In the genomic region with DNA sequence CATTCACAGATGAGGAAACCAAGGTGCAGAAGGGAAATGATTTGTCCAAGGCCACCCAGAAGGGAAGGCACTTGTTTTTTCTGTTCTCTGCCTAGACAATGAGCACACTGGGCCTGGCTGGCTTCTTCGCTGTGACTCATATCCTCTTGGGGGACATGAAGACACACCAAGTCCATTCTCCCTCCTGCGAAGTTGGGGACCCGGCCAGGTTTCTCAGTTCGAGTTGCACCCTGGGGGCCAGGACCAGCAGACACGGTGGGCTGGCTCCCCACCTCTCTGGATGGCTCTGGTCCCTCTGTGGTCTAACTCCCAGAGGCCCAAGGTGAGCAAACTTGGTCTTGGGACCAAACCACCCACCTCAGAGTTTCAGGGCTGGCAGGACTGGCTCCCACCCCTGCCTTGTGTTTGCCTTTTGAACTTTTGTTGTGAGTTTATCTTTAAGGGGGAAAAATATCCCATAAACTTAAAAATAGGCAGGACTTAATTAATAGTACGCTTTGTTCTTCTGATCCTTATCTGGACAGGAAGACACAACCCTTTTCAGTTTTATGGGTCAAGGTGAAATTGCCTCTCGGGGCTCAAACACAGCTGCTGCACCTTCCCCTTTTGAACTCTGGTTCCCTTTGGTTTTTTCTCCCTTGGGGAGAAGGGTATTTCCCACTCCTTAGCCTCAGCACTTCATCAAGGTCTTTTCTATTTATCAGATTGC, we compare ENCODE assay signal across 8 cellular contexts. TPM values are rescaled to one million over a fixed set of nuclear protein-coding genes. Genes with fewer than 3 reads are reported as not detected.
DNase-seq lines count a peak whose midpoint lies in the region; ATAC-seq and TF ChIP-seq lines count a peak whose summit lies in the region.

No MANE protein-coding gene starts in this region.

- no peak overlapping the region for H3K4me3 ChIP-seq in trophoblast cell (ENCODE audit: low read depth, low read length)
- no peak overlapping the region for H3K4me3 ChIP-seq in Caco-2 (ENCODE audit: low read depth, low read length)
- H3K4me3 ChIP-seq in lower leg skin (ENCODE audit: low read depth, poor library complexity, severe bottlenecking): no peak overlapping the region

- H2AFZ ChIP-seq in trophoblast cell (ENCODE audit: insufficient read depth, low read length, poor library complexity): no peak overlapping the region

- no peak overlapping the region for H2BK120ac ChIP-seq in trophoblast cell (ENCODE audit: insufficient read depth, low read length, poor library complexity)

- H3K23ac ChIP-seq in trophoblast cell (ENCODE audit: low read length): no peak overlapping the region

- peak; percentile 24 to 33 for DNase-seq in activated T-cell treated with anti-CD3 and anti-CD28 coated beads, Interleukin-2, amount 50 U/mL, for 72 hours
- DNase-seq in trophoblast cell: no peak
- no peak for DNase-seq in Caco-2
- DNase-seq in KG1 (lab: John Stamatoyannopoulos, UW): no peak
- no peak for DNase-seq in lower leg skin (ENCODE audit: low spot score in 2 of 2)

- H3K4me1 ChIP-seq in trophoblast cell (ENCODE audit: control insufficient read depth in 1 of 2, insufficient read depth in 2 of 2, low read length in 2 of 2) (no peaks in the 10 kb centered on the region), Caco-2 (peaks cover 12% of the 10 kb centered on the region; the same call in 1 of the 2 replicates)

- no peak overlapping the region for H3K27ac Mint-ChIP-seq in activated T-cell treated with anti-CD3 and anti-CD28 coated beads, Interleukin-2, amount 50 U/mL, for 72 hours
- H3K27ac Mint-ChIP-seq in Caco-2 (ENCODE audit: unreplicated experiment): no peak overlapping the region

- H3K9me3 Mint-ChIP-seq in activated T-cell treated with anti-CD3 and anti-CD28 coated beads, Interleukin-2, amount 50 U/mL, for 72 hours: no peaks in the 10 kb centered on the region
- no peaks in the 10 kb centered on the region for H3K9me3 Mint-ChIP-seq in Caco-2 (ENCODE audit: unreplicated experiment)

- intact Hi-C loops in Caco-2 (cut with micrococcal nuclease; ENCODE audit: unreplicated experiment) (no loop called here), lower leg skin (cut with DNase I; ENCODE audit: low total_unique reads) (no loop called here)

- H3K27me3 Mint-ChIP-seq in activated T-cell treated with anti-CD3 and anti-CD28 coated beads, Interleukin-2, amount 50 U/mL, for 72 hours (ENCODE audit: low read depth): peaks cover 7% of the 10 kb centered on the region
- H3K27me3 Mint-ChIP-seq in Caco-2 (ENCODE audit: insufficient read depth, unreplicated experiment): no peaks in the 10 kb centered on the region

- H2BK12ac ChIP-seq in trophoblast cell (ENCODE audit: low read length): no peak overlapping the region

- H3K9me3 ChIP-seq in trophoblast cell (ENCODE audit: insufficient read depth, low read depth, low read length): no peaks in the 10 kb centered on the region
- H3K9me3 ChIP-seq in Caco-2: no peaks in the 10 kb centered on the region

- H4K91ac ChIP-seq in trophoblast cell (ENCODE audit: low read depth, low read length): no peak overlapping the region

- H2BK5ac ChIP-seq in trophoblast cell (ENCODE audit: low read depth, low read length, poor library complexity): no peak overlapping the region

- H3K18ac ChIP-seq in trophoblast cell (ENCODE audit: low read length): no peak overlapping the region

- peak overlapping the region; percentile 25 for H4K12ac ChIP-seq in trophoblast cell (ENCODE audit: low read depth, low read length)

- no peak overlapping the region for H3K27ac ChIP-seq in trophoblast cell (ENCODE audit: low read depth, low read length)

- CTCF ChIA-PET in Caco-2 (lab: Charles Lee): no interaction called here

- H3K4me1 Mint-ChIP-seq in activated T-cell treated with anti-CD3 and anti-CD28 coated beads, Interleukin-2, amount 50 U/mL, for 72 hours (ENCODE audit: low read depth): peaks cover 13% of the 10 kb centered on the region
- no peaks in the 10 kb centered on the region for H3K4me1 Mint-ChIP-seq in Caco-2 (ENCODE audit: low read depth, unreplicated experiment)

- H3K36me3 ChIP-seq in trophoblast cell (ENCODE audit: control insufficient read depth in 1 of 2, insufficient read depth in 2 of 2, low read length in 2 of 2): no peaks in the 10 kb centered on the region
- H3K36me3 ChIP-seq in Caco-2 (ENCODE audit: control insufficient read depth, insufficient read depth, low read length): no peaks in the 10 kb centered on the region

- no peak overlapping the region for H3K14ac ChIP-seq in trophoblast cell (ENCODE audit: low read length)

- ATAC-seq in GM18909 (IDR thresholded peaks at IDR 0.05; ENCODE audit: poor library complexity, unreplicated experiment): peak; percentile 65
- ATAC-seq in HG03108 (IDR thresholded peaks at IDR 0.05; ENCODE audit: unreplicated experiment): peak; percentile 59
- ATAC-seq in activated T-cell treated with anti-CD3 and anti-CD28 coated beads, Interleukin-2, amount 50 U/mL, for 72 hours (replicated peaks in 1 of 2): peak; percentile 82 to 90
- ATAC-seq in GM18519 (IDR thresholded peaks at IDR 0.05; ENCODE audit: low FRiP score, unreplicated experiment): no peak

- H2AK5ac ChIP-seq in trophoblast cell (ENCODE audit: low read length): no peak overlapping the region

- H3K4me3 Mint-ChIP-seq in activated T-cell treated with anti-CD3 and anti-CD28 coated beads, Interleukin-2, amount 50 U/mL, for 72 hours: peak overlapping the region; percentile 16 to 47
- no peak overlapping the region for H3K4me3 Mint-ChIP-seq in Caco-2 (ENCODE audit: unreplicated experiment)

- no peaks in the 10 kb centered on the region for H3K79me1 ChIP-seq in trophoblast cell (ENCODE audit: low read length)

- POLR2A ChIA-PET in Caco-2 (lab: Charles Lee): no interaction called here

- H3K27me3 ChIP-seq in trophoblast cell (ENCODE audit: insufficient read depth, low read length) (no peaks in the 10 kb centered on the region), Caco-2 (replicated peaks; ENCODE audit: control insufficient read depth, insufficient read depth, low read length) (no peaks in the 10 kb centered on the region; the same call in 1 of the 2 replicates)

- H4K8ac ChIP-seq in trophoblast cell (ENCODE audit: low read depth, low read length): no peak overlapping the region

- WGBS in trophoblast cell (ENCODE audit: extremely low coverage, insufficient coverage, insufficient read length): no CpG with 5 or more reads among the region's 7 CpGs
- 34 to 39% methylated on average over 7 of the region's 7 CpGs for WGBS in lower leg skin, 2 donors

- H3K79me2 ChIP-seq in trophoblast cell (ENCODE audit: control insufficient read depth, insufficient read depth, low read length, poor library complexity): no peaks in the 10 kb centered on the region

- TF ChIP-seq CTCF in Caco-2 (IDR thresholded peaks at IDR 0.05; ENCODE audit: insufficient read depth in 1 of 2, low read depth in 1 of 2, low read length in 1 of 2, severe bottlenecking in 1 of 2, unreplicated experiment in 1 of 2) (no peak), lower leg skin (IDR thresholded peaks at IDR 0.05) (no peak)

- no peak for TF ChIP-seq POLR2A in lower leg skin (IDR thresholded peaks at IDR 0.05)

- BruUV-seq in Caco-2 (replicated peaks; lab: Mats Ljungman, UMichigan): no TSS peak

- no peak overlapping the region for H3K4ac ChIP-seq in trophoblast cell (ENCODE audit: low read depth, low read length)

- no peak overlapping the region for H3K4me2 ChIP-seq in trophoblast cell (ENCODE audit: low read length)

- H3K36me3 Mint-ChIP-seq in activated T-cell treated with anti-CD3 and anti-CD28 coated beads, Interleukin-2, amount 50 U/mL, for 72 hours (ENCODE audit: insufficient read depth in 2 of 2): no peaks in the 10 kb centered on the region
- no peaks in the 10 kb centered on the region for H3K36me3 Mint-ChIP-seq in Caco-2 (ENCODE audit: insufficient read depth, unreplicated experiment)

- no peak overlapping the region for H3K9ac ChIP-seq in trophoblast cell (ENCODE audit: low read length)

RNA-seq across cellular contexts. Expression of gene MLEC, which starts 9.0 kb away (rescaled TPM):
- total RNA-seq in activated T-cell treated with anti-CD3 and anti-CD28 coated beads, Interleukin-2, amount 50 U/mL, for 72 hours: 10 to 100 TPM; 75.7 to 88.9 TPM
- polyA plus RNA-seq in trophoblast cell (2013): 83.1 and 85.1 TPM in 2 replicates
- total RNA-seq in Caco-2 (2022) (143 and 150 TPM in 2 replicates), lower leg skin (10 to 100 TPM; 15.4 to 53.3 (median 40.9) TPM)

RNA-seq across cellular contexts. Expression of gene UNC119B, which starts 32.3 kb away (rescaled TPM):
- 10 to 100 TPM; 31.2 to 40.5 TPM for total RNA-seq in activated T-cell treated with anti-CD3 and anti-CD28 coated beads, Interleukin-2, amount 50 U/mL, for 72 hours
- polyA plus RNA-seq in trophoblast cell (2013): 14.7 and 15.2 TPM in 2 replicates
- total RNA-seq in Caco-2 (2022) (39.1 and 44.4 TPM in 2 replicates), lower leg skin (10 to 100 TPM in 3 of 4 donors, 1 to 10 TPM in 1; 5.0 to 20.3 (median 13.9) TPM)

RNA-seq across cellular contexts. Expression of gene CABP1, which starts 37.5 kb away (rescaled TPM):
- 1 to 10 TPM in 1 of 2 donors, not detected in 1; 1.2 TPM for total RNA-seq in activated T-cell treated with anti-CD3 and anti-CD28 coated beads, Interleukin-2, amount 50 U/mL, for 72 hours
- polyA plus RNA-seq in trophoblast cell (2013): 0.01 and 0.03 TPM in 2 replicates
- 0.95 and 1.0 TPM in 2 replicates for total RNA-seq in Caco-2 (2022)
- under 1 TPM in 3 of 4 donors, not detected in 1; 0.39 to 0.94 (median 0.89) TPM for total RNA-seq in lower leg skin

RNA-seq across cellular contexts. Expression of gene ACADS, which starts 47.7 kb away (rescaled TPM):
- total RNA-seq in activated T-cell treated with anti-CD3 and anti-CD28 coated beads, Interleukin-2, amount 50 U/mL, for 72 hours: 10 to 100 TPM; 17.8 to 20.0 TPM
- polyA plus RNA-seq in trophoblast cell (2013): 4.4 and 4.6 TPM in 2 replicates
- 12.5 and 13.1 TPM in 2 replicates for total RNA-seq in Caco-2 (2022)
- 10 to 100 TPM; 21.3 to 37.1 (median 29.1) TPM for total RNA-seq in lower leg skin

Comparison
In these comparisons a context has a peak if more than half of its experiments do, and no peak if none do; other contexts are left out.
1. DNase-seq: peak in activated T-cell treated with anti-CD3 and anti-CD28 coated beads, Interleukin-2, amount 50 U/mL, for 72 hours (2 of 2); none in trophoblast cell (0 of 2), Caco-2 (0 of 2), KG1 (single experiment) and lower leg skin (0 of 2).